35 cellular contexts compared by ENCODE assay signal in genomic region chr7:131724776-131725345, GRCh38.
"Had no signal": no experiment of that assay in that cellular context is flagged by ENCODE, and none has a peak within 500 bp of the region (broad histone marks: within the 10 kb centered on the region; RNA-seq: fewer than 3 reads in every experiment).

No MANE protein-coding gene starts in this region.

- H3K27ac ChIP-seq: adrenal gland, body of pancreas, brain microvascular endothelial cell, breast epithelium, VCaP had no signal

- H3K4me3 ChIP-seq: adrenal gland, body of pancreas, breast epithelium had no signal

- H3K9me3 Mint-ChIP-seq: activated CD4-positive, alpha-beta T cell treated with anti-CD3 and anti-CD28 coated beads, Interleukin-2, amount 10 ng/mL, durations not matched to agents 24 days and 14 days; activated T-helper 1 cell treated with anti-CD3 and anti-CD28 coated beads, Interleukin-12 subunit alpha, Interleukin-12 subunit beta, Interleukin-2, Interleukin-4 antibody, amounts not matched to agents 30 ng/mL and 10 ng/mL and 1 ng/mL, durations not matched to agents 14 hours and 24 hours and 36 hours had no signal

- H3K27ac Mint-ChIP-seq: activated B cell treated with CpG ODN at 0.5 μM for 24 hours; activated CD4-positive, alpha-beta memory T cell treated with anti-CD3 and anti-CD28 coated beads for 36 hours; activated CD4-positive, alpha-beta T cell treated with anti-CD3 and anti-CD28 coated beads, Interleukin-2, amount 10 ng/mL, durations not matched to agents 24 days and 14 days; activated CD8-positive, alpha-beta T cell treated with anti-CD3 and anti-CD28 coated beads for 36 hours; activated naive CD4-positive, alpha-beta T cell treated with anti-CD3 and anti-CD28 coated beads for 36 hours; activated naive CD4-positive, alpha-beta T cell treated with anti-CD3 and anti-CD28 coated beads, Interleukin-2, amount 50 U/mL, for 72 hours; activated naive CD8-positive, alpha-beta T cell treated with anti-CD3 and anti-CD28 coated beads for 36 hours; activated T-cell treated with anti-CD3 and anti-CD28 coated beads, Interleukin-2, amount 50 U/mL, for 72 hours; activated T-helper 1 cell treated with anti-CD3 and anti-CD28 coated beads, Interleukin-12 subunit alpha, Interleukin-12 subunit beta, Interleukin-2, Interleukin-4 antibody, amounts not matched to agents 30 ng/mL and 10 ng/mL and 1 ng/mL, durations not matched to agents 14 hours and 24 hours and 36 hours; activated T-helper 17 cell treated with anti-CD3 and anti-CD28 coated beads, Interleukin-2, amount 50 U/mL, for 72 hours; T-helper 1 cell treated with Interleukin-12 subunit alpha and Interleukin-12 subunit beta and Interleukin-4 antibody, amounts not matched to agents 30 μg/mL and 1 μg/mL, for 36 hours; T-helper 2 cell treated with Interferon-gamma antibody and Interleukin-4, amounts not matched to agents 5 μg/mL and 100 μg/mL, for 36 hours had no signal

- DNase-seq: activated B cell treated with CpG ODN at 0.5 μM for 24 hours; activated CD4-positive, alpha-beta memory T cell treated with anti-CD3 and anti-CD28 coated beads for 36 hours; activated CD4-positive, alpha-beta T cell treated with anti-CD3 and anti-CD28 coated beads for 4 hours; activated CD4-positive, alpha-beta T cell treated with anti-CD3 and anti-CD28 coated beads, Interleukin-2, amount 10 ng/mL, durations not matched to agents 24 days and 14 days; activated CD4-positive, alpha-beta T cell treated with anti-CD3 and anti-CD28 coated beads, Interleukin-2, amount 50 U/mL, for 1 hour; activated CD4-positive, alpha-beta T cell treated with anti-CD3 and anti-CD28 coated beads, Interleukin-2, amount 50 U/mL, for 4 hours; activated CD4-positive, CD25-positive, alpha-beta regulatory T cell treated with anti-CD3 and anti-CD28 coated beads, Interleukin-2, amount 50 U/mL, for 72 hours; activated CD8-positive, alpha-beta memory T cell treated with anti-CD3 and anti-CD28 coated beads, Interleukin-2, amount 50 U/mL, for 4 hours; activated CD8-positive, alpha-beta T cell treated with anti-CD3 and anti-CD28 coated beads for 36 hours; activated effector memory CD4-positive, alpha-beta T cell treated with anti-CD3 and anti-CD28 coated beads, Interleukin-2, amount 50 U/mL, for 16 hours; activated gamma-delta T cell treated with Interleukin-2 at 50 U/mL for 16 hours; activated naive CD4-positive, alpha-beta T cell; activated naive CD4-positive, alpha-beta T cell treated with anti-CD3 and anti-CD28 coated beads for 36 hours; activated naive CD4-positive, alpha-beta T cell treated with anti-CD3 and anti-CD28 coated beads, Interleukin-2, amount 50 U/mL, for 16 hours; activated naive CD8-positive, alpha-beta T cell treated with anti-CD3 and anti-CD28 coated beads for 36 hours; activated T-cell treated with anti-CD3 and anti-CD28 coated beads for 4 hours; activated T-cell treated with anti-CD3 and anti-CD28 coated beads, Interleukin-2, amount 50 U/mL, for 1 hour; activated T-cell treated with anti-CD3 and anti-CD28 coated beads, Interleukin-2, amount 50 U/mL, for 4 hours; activated T-cell treated with anti-CD3 and anti-CD28 coated beads, Interleukin-2, amount 50 U/mL, for 72 hours; adrenal gland; amniotic stem cell; aorta; body of pancreas; brain microvascular endothelial cell; central memory CD4-positive, alpha-beta T cell; T-helper 1 cell; T-helper 2 cell; T-helper 9 cell had no signal

- H3K27me3 Mint-ChIP-seq: activated CD4-positive, alpha-beta T cell treated with anti-CD3 and anti-CD28 coated beads, Interleukin-2, amount 10 ng/mL, durations not matched to agents 24 days and 14 days had no signal

- H3K27me3 ChIP-seq: adrenal gland, body of pancreas, brain microvascular endothelial cell, breast epithelium had no signal

- ATAC-seq: activated CD8-positive, alpha-beta T cell treated with anti-CD3 and anti-CD28 coated beads for 36 hours; activated naive CD4-positive, alpha-beta T cell treated with anti-CD3 and anti-CD28 coated beads, Interleukin-2, amount 50 U/mL, for 72 hours; activated T-cell treated with anti-CD3 and anti-CD28 coated beads, Interleukin-2, amount 50 U/mL, for 4 hours; activated T-cell treated with anti-CD3 and anti-CD28 coated beads, Interleukin-2, amount 50 U/mL, for 72 hours; activated T-helper 17 cell treated with anti-CD3 and anti-CD28 coated beads, Interleukin-2, amount 50 U/mL, for 72 hours; body of pancreas had no signal

- H3K4me1 ChIP-seq: adrenal gland, body of pancreas, breast epithelium had no signal

- H3K4me1 Mint-ChIP-seq: activated B cell treated with CpG ODN at 0.5 μM for 24 hours; activated CD4-positive, alpha-beta T cell treated with anti-CD3 and anti-CD28 coated beads, Interleukin-2, amount 10 ng/mL, durations not matched to agents 24 days and 14 days; activated naive CD8-positive, alpha-beta T cell treated with anti-CD3 and anti-CD28 coated beads for 36 hours; activated T-helper 17 cell treated with anti-CD3 and anti-CD28 coated beads, Interleukin-2, amount 50 U/mL, for 72 hours had no signal

- H3K9me3 ChIP-seq: adrenal gland had no signal

- H3K36me3 ChIP-seq: adrenal gland, brain microvascular endothelial cell, breast epithelium had no signal

- H3K36me3 Mint-ChIP-seq: activated CD4-positive, alpha-beta memory T cell treated with anti-CD3 and anti-CD28 coated beads for 36 hours; activated naive CD8-positive, alpha-beta T cell treated with anti-CD3 and anti-CD28 coated beads for 36 hours had no signal

- H3K4me3 Mint-ChIP-seq: activated B cell treated with CpG ODN at 0.5 μM for 24 hours; activated CD4-positive, alpha-beta memory T cell treated with anti-CD3 and anti-CD28 coated beads for 36 hours; activated CD4-positive, alpha-beta T cell treated with anti-CD3 and anti-CD28 coated beads, Interleukin-2, amount 10 ng/mL, durations not matched to agents 24 days and 14 days; activated CD8-positive, alpha-beta T cell treated with anti-CD3 and anti-CD28 coated beads for 36 hours; activated naive CD4-positive, alpha-beta T cell treated with anti-CD3 and anti-CD28 coated beads for 36 hours; activated naive CD8-positive, alpha-beta T cell treated with anti-CD3 and anti-CD28 coated beads for 36 hours; activated T-cell treated with anti-CD3 and anti-CD28 coated beads, Interleukin-2, amount 50 U/mL, for 4 hours; activated T-cell treated with anti-CD3 and anti-CD28 coated beads, Interleukin-2, amount 50 U/mL, for 72 hours; activated T-helper 1 cell treated with anti-CD3 and anti-CD28 coated beads, Interleukin-12 subunit alpha, Interleukin-12 subunit beta, Interleukin-2, Interleukin-4 antibody, amounts not matched to agents 30 ng/mL and 10 ng/mL and 1 ng/mL, durations not matched to agents 14 hours and 24 hours and 36 hours; activated T-helper 17 cell treated with anti-CD3 and anti-CD28 coated beads, Interleukin-2, amount 50 U/mL, for 72 hours; T-helper 1 cell treated with Interleukin-12 subunit alpha and Interleukin-12 subunit beta and Interleukin-4 antibody, amounts not matched to agents 30 μg/mL and 1 μg/mL, for 36 hours; T-helper 2 cell treated with Interferon-gamma antibody and Interleukin-4, amounts not matched to agents 5 μg/mL and 100 μg/mL, for 36 hours had no signal
